ENCODE assay signal across 13 cellular contexts in the genomic region with DNA sequence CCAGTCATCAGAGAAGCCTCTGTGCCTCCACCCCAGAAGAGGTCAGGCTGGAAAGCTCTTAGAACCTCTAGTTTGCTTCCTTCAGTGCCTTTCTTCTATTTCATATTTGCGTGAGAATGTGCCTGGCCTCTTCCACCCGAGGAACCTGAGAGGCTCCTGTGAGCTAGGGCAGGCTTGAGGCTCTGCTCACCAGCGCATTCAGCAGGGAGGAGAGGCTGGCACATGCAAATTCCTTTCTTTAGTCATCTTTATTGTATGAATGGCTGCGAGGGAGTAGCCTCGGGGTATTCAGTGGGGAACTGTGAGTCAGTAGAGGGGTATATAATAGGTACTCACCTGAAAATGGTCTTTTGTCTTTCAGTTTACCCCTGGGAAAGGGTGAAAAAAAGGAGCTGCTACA.
A peak's percentile ranks its signal among the peaks of the same experiment; 100 is the strongest.
DNase-seq lines count a peak whose midpoint lies in the region; ATAC-seq, FAIRE-seq and TF ChIP-seq lines count a peak whose summit lies in the region.
"Had no signal": no experiment of that assay in that cellular context is flagged by ENCODE, and none has a peak within 500 bp of the region (broad histone marks: within the 10 kb centered on the region; RNA-seq: fewer than 3 reads in every experiment).

No MANE protein-coding gene starts in this region.

- no peaks in the 10 kb centered on the region for H3K4me1 ChIP-seq in pancreas
- H3K4me1 ChIP-seq: right atrium auricular region had no signal

- H3K4me1 Mint-ChIP-seq in activated T-helper 17 cell treated with anti-CD3 and anti-CD28 coated beads, Interleukin-2, amount 50 U/mL, for 72 hours: no peaks in the 10 kb centered on the region
- H3K4me1 Mint-ChIP-seq: T-cell had no signal

- H3K36me3 Mint-ChIP-seq in activated T-helper 17 cell treated with anti-CD3 and anti-CD28 coated beads, Interleukin-2, amount 50 U/mL, for 72 hours (ENCODE audit: low read depth): no peaks in the 10 kb centered on the region
- H3K36me3 Mint-ChIP-seq: T-cell had no signal

- intact Hi-C loops in pancreas (cut with DNase I): no loop called here

- WGBS in pancreas, 2 donors: 24 to 26% methylated on average over 5 of the region's 5 CpGs

- H3K27ac ChIP-seq in pancreas: no peak overlapping the region
- H3K27ac ChIP-seq: right atrium auricular region had no signal

- no peak overlapping the region for H3K4me3 Mint-ChIP-seq in activated T-helper 17 cell treated with anti-CD3 and anti-CD28 coated beads, Interleukin-2, amount 50 U/mL, for 72 hours
- H3K4me3 Mint-ChIP-seq: T-cell had no signal

- TF ChIP-seq CTCF in GM10266 (IDR thresholded peaks at IDR 0.05; ENCODE audit: control insufficient read depth, insufficient read depth, low read depth, missing control alignments): no peak
- TF ChIP-seq CTCF in pancreas (IDR thresholded peaks at IDR 0.05): no peak

- H3K9me3 Mint-ChIP-seq in activated T-helper 17 cell treated with anti-CD3 and anti-CD28 coated beads, Interleukin-2, amount 50 U/mL, for 72 hours: no peaks in the 10 kb centered on the region

- no peak for FAIRE-seq in pancreas (lab: Jason Lieb, UNC)

- H3K36me3 ChIP-seq in pancreas: no peaks in the 10 kb centered on the region
- H3K36me3 ChIP-seq: right atrium auricular region had no signal

- peaks cover 22% of the 10 kb centered on the region for H3K27me3 Mint-ChIP-seq in activated T-helper 17 cell treated with anti-CD3 and anti-CD28 coated beads, Interleukin-2, amount 50 U/mL, for 72 hours

- no peak overlapping the region for H3K27ac Mint-ChIP-seq in activated T-helper 17 cell treated with anti-CD3 and anti-CD28 coated beads, Interleukin-2, amount 50 U/mL, for 72 hours
- H3K27ac Mint-ChIP-seq: T-cell had no signal

- H3K27me3 ChIP-seq in pancreas: peaks cover 0 to 6% (median 0%) of the 10 kb centered on the region in 4 donors
- H3K27me3 ChIP-seq: right atrium auricular region had no signal

- H3K9me3 ChIP-seq in pancreas: no peaks in the 10 kb centered on the region
- H3K9me3 ChIP-seq: right atrium auricular region had no signal

- no peak for ATAC-seq in pancreas
- ATAC-seq in activated T-helper 17 cell treated with anti-CD3 and anti-CD28 coated beads, Interleukin-2, amount 50 U/mL, for 72 hours (replicated peaks): no peak
- ATAC-seq: left ventricle myocardium superior, T-cell had no signal

- H3K4me3 ChIP-seq in skeletal muscle cell (ENCODE audit: low read depth, low read length) (no peak overlapping the region), pancreas (no peak overlapping the region)
- H3K4me3 ChIP-seq: right atrium auricular region had no signal

- DNase-seq in HPDE6-E6E7 (ENCODE audit: extremely low spot score) (peak; percentile 79), RPMI7951 (ENCODE audit: low read depth) (peak; percentile 93), glomerular visceral epithelial cell (ENCODE audit: extremely low spot score) (peak; percentile 47), skeletal muscle cell (ENCODE audit: low read depth) (peak; percentile 5), GM10266 (ENCODE audit: extremely low spot score) (no peak), pancreas (no peak), NCI-H446 (lab: John Stamatoyannopoulos, UW) (no peak)
- DNase-seq: anterior cingulate cortex, left ventricle myocardium superior, NCI-H524, T-cell had no signal

Comparison
In these comparisons a context has a peak if more than half of its experiments do, and no peak if none do; other contexts are left out.
1. DNase-seq: peak in HPDE6-E6E7 (single experiment), RPMI7951 (single experiment), glomerular visceral epithelial cell (single experiment) and skeletal muscle cell (single experiment); none in GM10266 (single experiment), pancreas (0 of 6) and NCI-H446 (0 of 2).